ENCODE assay signal across 8 cellular contexts in the genomic region with DNA sequence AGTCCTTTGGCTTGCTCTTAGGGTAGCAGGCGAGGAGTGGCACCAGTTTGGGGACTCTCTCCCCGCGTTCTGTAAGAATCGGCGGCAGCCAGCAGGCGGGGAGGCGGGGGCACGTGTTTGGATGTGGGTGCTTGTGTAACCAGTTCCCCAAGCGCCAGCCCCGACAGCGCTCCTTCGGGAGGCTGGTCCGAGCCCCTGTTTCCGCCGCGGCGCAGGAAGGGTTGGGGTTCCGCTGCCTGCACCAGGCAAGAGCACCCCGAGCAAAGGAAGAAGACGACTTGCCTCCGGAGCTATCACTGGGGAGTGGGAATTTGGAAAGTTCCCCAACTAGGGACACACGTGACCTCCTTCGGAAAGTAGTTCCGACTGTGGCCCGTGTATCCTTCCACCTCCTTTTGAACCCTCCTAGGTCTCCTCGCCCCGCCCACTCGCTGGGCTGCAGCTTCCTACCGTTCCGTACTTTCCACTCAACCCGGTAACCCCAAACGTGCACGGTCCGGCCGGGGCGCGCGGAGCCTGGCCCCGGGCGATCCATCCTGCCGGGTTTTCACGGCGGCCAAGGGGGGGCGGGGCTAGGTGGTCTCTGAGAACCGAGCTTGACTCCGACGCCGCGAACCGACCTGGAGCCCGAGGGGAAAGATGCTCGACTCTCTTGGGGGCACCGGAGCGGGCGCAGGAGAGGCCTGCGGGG. TPM values are rescaled to one million over a fixed set of nuclear protein-coding genes. Genes with fewer than 3 reads are reported as not detected.
DNase-seq lines count a peak whose midpoint lies in the region; ATAC-seq lines count a peak whose summit lies in the region.

No MANE protein-coding gene starts in this region.

- peak; percentile 43 for ATAC-seq in GM18868 (IDR thresholded peaks at IDR 0.05; ENCODE audit: unreplicated experiment)
- ATAC-seq in HG03108 (IDR thresholded peaks at IDR 0.05; ENCODE audit: unreplicated experiment), result peak; percentile 47

- H3K9me3 ChIP-seq in effector memory CD4-positive, alpha-beta T cell (ENCODE audit: control insufficient read depth, low read length), result no peaks in the 10 kb centered on the region

- H3K27me3 ChIP-seq in effector memory CD4-positive, alpha-beta T cell (replicated peaks; ENCODE audit: control insufficient read depth, insufficient read depth, low read length, poor library complexity, severe bottlenecking), result no peaks in the 10 kb centered on the region

- H3K4me3 ChIP-seq in effector memory CD4-positive, alpha-beta T cell (ENCODE audit: insufficient read depth, low read depth, low read length, poor library complexity, severe bottlenecking), result peak overlapping the region; percentile 92

- DNase-seq in AML-193 (lab: John Stamatoyannopoulos, UW) (peak; percentile 95 to 96), NCI-H82 treated with DMSO at 0.1 percent for 48 hours (lab: John Stamatoyannopoulos, UW; ENCODE audit: unreplicated experiment) (peak; percentile 9), lung microvascular endothelial cell (ENCODE audit: low read depth in 2 of 2) (peak; percentile 89 to 95)
- DNase-seq in activated CD8-positive, alpha-beta memory T cell treated with anti-CD3 and anti-CD28 coated beads for 4 hours (ENCODE audit: low read depth in 2 of 2), result peak; percentile 88
- peak; percentile 89 to 91 (median 90) for DNase-seq in effector memory CD4-positive, alpha-beta T cell
- DNase-seq in stimulated activated CD4-positive, alpha-beta T cell treated with anti-CD3 and anti-CD28 coated beads, TNF-alpha, amount 100 ng/mL, for 24 hours (ENCODE audit: low read depth in 3 of 3), result peak; percentile 83 to 93 (median 86)

- peak overlapping the region; percentile 81 for H3K27ac ChIP-seq in effector memory CD4-positive, alpha-beta T cell (ENCODE audit: insufficient read depth, low read length, poor library complexity, severe bottlenecking)

- H3K4me1 ChIP-seq in effector memory CD4-positive, alpha-beta T cell (ENCODE audit: control insufficient read depth, insufficient read depth, low read length, poor library complexity, severe bottlenecking), result peaks cover 2% of the 10 kb centered on the region

- H3K36me3 ChIP-seq in effector memory CD4-positive, alpha-beta T cell (ENCODE audit: control insufficient read depth, insufficient read depth, low read length), result no peaks in the 10 kb centered on the region

RNA-seq across cellular contexts. Expression of a gene that starts 1.2 kb away (rescaled TPM):
- total RNA-seq in lung microvascular endothelial cell, result 0.20 and 0.22 TPM in 2 replicates

RNA-seq across cellular contexts. Expression of a gene that starts 1.3 kb away (rescaled TPM):
- 60.1 and 87.3 TPM in 2 replicates for total RNA-seq in lung microvascular endothelial cell

RNA-seq across cellular contexts. Expression of a gene that starts 44.1 kb away (rescaled TPM):
- 12.9 and 16.9 TPM in 2 replicates for total RNA-seq in lung microvascular endothelial cell

Comparison
In these comparisons a context has a peak if more than half of its experiments do, and no peak if none do; other contexts are left out.
1. Peak in every context shown above with its lines: DNase-seq, ATAC-seq, H3K4me3 ChIP-seq and H3K27ac ChIP-seq.
2. DNase-seq: peak in every context shown above with its lines; median percentile 96 in AML-193; 92 in lung microvascular endothelial cell; 90 in effector memory CD4-positive, alpha-beta T cell; 88 in activated CD8-positive, alpha-beta memory T cell treated with anti-CD3 and anti-CD28 coated beads for 4 hours; 86 in stimulated activated CD4-positive, alpha-beta T cell treated with anti-CD3 and anti-CD28 coated beads, TNF-alpha, amount 100 ng/mL, for 24 hours; 9 in NCI-H82 treated with DMSO at 0.1 percent for 48 hours.